ENCODE assay signal across 18 cellular contexts in genomic region chr11:70713436-70713835, GRCh38.
DNase-seq lines count a peak whose midpoint lies in the region; ATAC-seq, FAIRE-seq and TF ChIP-seq lines count a peak whose summit lies in the region.
"Had no signal": no experiment of that assay in that cellular context is flagged by ENCODE, and none has a peak within 500 bp of the region (broad histone marks: within the 10 kb centered on the region; RNA-seq: fewer than 3 reads in every experiment).

No MANE protein-coding gene starts in this region.

- DNase-seq in HTR-8/SVneo (ENCODE audit: insufficient read length, low spot score) = no peak
- DNase-seq in mesendoderm = no peak
- peak; percentile 52 for DNase-seq in posterior vena cava (ENCODE audit: low spot score)
- DNase-seq in foreskin keratinocyte = no peak
- DNase-seq: Calu3; CD8-positive, alpha-beta T cell; DND-41; EL; HCEC 1CT; KG1 had no signal

- H3K9me3 Mint-ChIP-seq in brain = no peaks in the 10 kb centered on the region
- H3K9me3 Mint-ChIP-seq: CD8-positive, alpha-beta T cell had no signal

- peak; percentile 54 for FAIRE-seq in HTR-8/SVneo (lab: Jason Lieb, UNC)
- FAIRE-seq: GM12878, H54 had no signal

- no peak overlapping the region for H4K5ac ChIP-seq in mesendoderm (ENCODE audit: low read length)

- ATAC-seq in foreskin keratinocyte (no peak), GM21367 (IDR thresholded peaks at IDR 0.05; ENCODE audit: unreplicated experiment) (no peak), GM21825 (IDR thresholded peaks at IDR 0.05; ENCODE audit: unreplicated experiment) (no peak), GM18519 (IDR thresholded peaks at IDR 0.05; ENCODE audit: low FRiP score, unreplicated experiment) (no peak)
- ATAC-seq: CD8-positive, alpha-beta T cell; GM12878 had no signal

- no peaks in the 10 kb centered on the region for H3K36me3 Mint-ChIP-seq in brain
- H3K36me3 Mint-ChIP-seq: CD8-positive, alpha-beta T cell had no signal

- peaks cover 9% of the 10 kb centered on the region for H3K4me1 ChIP-seq in mesendoderm (ENCODE audit: control insufficient read depth, low read depth, low read length)
- no peaks in the 10 kb centered on the region for H3K4me1 ChIP-seq in foreskin keratinocyte

- TF ChIP-seq CTCF in brain (conservative IDR thresholded peaks at IDR 0.05) = no peak
- TF ChIP-seq CTCF in foreskin keratinocyte (conservative IDR thresholded peaks at IDR 0.05) = no peak

- H3K18ac ChIP-seq in mesendoderm (ENCODE audit: low read length) = no peak overlapping the region

- H4K8ac ChIP-seq in mesendoderm (ENCODE audit: low read depth, low read length) = no peak overlapping the region

- H3K23ac ChIP-seq in mesendoderm (ENCODE audit: low read length) = no peak overlapping the region

- no peak overlapping the region for H3K4ac ChIP-seq in mesendoderm (ENCODE audit: low read depth, low read length)

- no CpG with 5 or more reads among the region's 16 CpGs for WGBS in mesendoderm (ENCODE audit: extremely low coverage, insufficient coverage, low lambda C conversion rate)

- H2BK120ac ChIP-seq in mesendoderm (ENCODE audit: low read depth, low read length) = no peak overlapping the region

- intact Hi-C loops in posterior vena cava (cut with DNase I) = no loop called here

- peak overlapping the region in 1 of 5 experiments; percentile 34 for H3K4me3 Mint-ChIP-seq in brain
- H3K4me3 Mint-ChIP-seq: B cell; CD8-positive, alpha-beta T cell had no signal

- no peaks in the 10 kb centered on the region for H3K79me1 ChIP-seq in mesendoderm (ENCODE audit: low read length)

- peak overlapping the region; percentile 12 for H2AK5ac ChIP-seq in mesendoderm (ENCODE audit: low read length)

- no peaks in the 10 kb centered on the region for H3K79me2 ChIP-seq in mesendoderm (ENCODE audit: control insufficient read depth, insufficient read depth, low read length)

- H3K4me3 ChIP-seq in mesendoderm (ENCODE audit: low read length) = no peak overlapping the region
- H3K4me3 ChIP-seq: BLaER1 treated with 17β-estradiol and CSF1 and Interleukin-3, amounts not matched to agents 10 nM and 100 nM; GM12878 had no signal

- no peak overlapping the region for H3K9ac ChIP-seq in mesendoderm (ENCODE audit: low read length)
- H3K9ac ChIP-seq: BLaER1 treated with 17β-estradiol and CSF1 and Interleukin-3, amounts not matched to agents 10 nM and 100 nM had no signal

- H3K36me3 ChIP-seq in mesendoderm (ENCODE audit: control insufficient read depth, insufficient read depth, low read length) = no peaks in the 10 kb centered on the region
- H3K36me3 ChIP-seq: BLaER1 treated with 17β-estradiol and CSF1 and Interleukin-3, amounts not matched to agents 10 nM and 100 nM had no signal

- H3K27ac Mint-ChIP-seq in brain = peak overlapping the region in 3 of 5 experiments; percentile 19 to 60 (median 56)
- H3K27ac Mint-ChIP-seq: B cell; CD8-positive, alpha-beta T cell had no signal

- H3K27me3 Mint-ChIP-seq in brain = peaks cover 3% of the 10 kb centered on the region

- H3K56ac ChIP-seq in mesendoderm (ENCODE audit: low read length) = peak overlapping the region; percentile 8

- H3K4me1 Mint-ChIP-seq in brain = peaks cover 82% of the 10 kb centered on the region
- H3K4me1 Mint-ChIP-seq: B cell had no signal

- H3K27ac ChIP-seq in mesendoderm (ENCODE audit: low read depth, low read length) (no peak overlapping the region), foreskin keratinocyte (no peak overlapping the region)
- H3K27ac ChIP-seq: BLaER1 treated with 17β-estradiol and CSF1 and Interleukin-3, amounts not matched to agents 10 nM and 100 nM had no signal

- H2BK15ac ChIP-seq in mesendoderm (replicated peaks; ENCODE audit: low read depth) = no peak overlapping the region

- H3K4me2 ChIP-seq in mesendoderm (ENCODE audit: low read length) = no peak overlapping the region
- H3K4me2 ChIP-seq: BLaER1 treated with 17β-estradiol and CSF1 and Interleukin-3, amounts not matched to agents 10 nM and 100 nM had no signal

- H2BK5ac ChIP-seq in mesendoderm (ENCODE audit: low read length) = no peak overlapping the region

- H3K27me3 ChIP-seq in mesendoderm (ENCODE audit: insufficient read depth, low read length, poor library complexity) (no peaks in the 10 kb centered on the region), foreskin keratinocyte (peaks cover 29% of the 10 kb centered on the region)
